10 cellular contexts compared by ENCODE assay signal in the genomic region with DNA sequence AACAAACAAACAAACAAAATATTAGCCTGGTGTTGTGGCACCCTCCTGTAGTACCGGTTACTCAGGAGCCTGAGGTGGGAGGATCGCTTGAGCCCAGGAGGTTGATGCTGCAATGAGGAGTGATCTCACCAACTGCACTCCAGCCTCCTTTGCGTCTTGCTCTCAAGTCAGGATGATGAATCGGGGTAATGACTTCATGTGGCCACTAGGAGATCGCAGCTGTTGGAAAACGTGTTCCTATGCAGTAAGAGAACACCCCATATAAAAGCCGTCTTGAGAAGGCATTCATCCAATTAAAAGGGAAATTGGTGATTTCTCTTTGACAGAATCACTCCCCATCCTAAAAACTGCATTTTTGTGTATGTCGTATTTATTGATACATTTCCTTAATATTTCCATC. TPM values are rescaled to one million over a fixed set of nuclear protein-coding genes. Genes with fewer than 3 reads are reported as not detected.
DNase-seq lines count a peak whose midpoint lies in the region; ATAC-seq lines count a peak whose summit lies in the region.
"Had no signal": no experiment of that assay in that cellular context is flagged by ENCODE, and none has a peak within 500 bp of the region (broad histone marks: within the 10 kb centered on the region; RNA-seq: fewer than 3 reads in every experiment).

No MANE protein-coding gene starts in this region.

- peak; percentile 5 for DNase-seq in CD1c-positive myeloid dendritic cell (ENCODE audit: extremely low spot score)
- DNase-seq in H4 (ENCODE audit: low spot score): peak; percentile 33
- peak; percentile 6 to 42 for DNase-seq in SJCRH30
- peak; percentile 56 for DNase-seq in islet precursor cell
- no peak for DNase-seq in Right ventricle myocardium inferior (ENCODE audit: missing footprints)
- DNase-seq in AML-193 (lab: John Stamatoyannopoulos, UW): no peak
- DNase-seq: activated T-cell treated with anti-CD3 and anti-CD28 coated beads, Interleukin-2, amount 50 U/mL, for 48 hours; naive B cell had no signal

- H3K27me3 ChIP-seq in SJCRH30: no peaks in the 10 kb centered on the region

- no peaks in the 10 kb centered on the region for H3K36me3 ChIP-seq in SJCRH30

- no peaks in the 10 kb centered on the region for H3K9me3 ChIP-seq in SJCRH30 (replicated peaks)

- no peaks in the 10 kb centered on the region for H3K4me1 ChIP-seq in SJCRH30

- no peak overlapping the region for H3K27ac ChIP-seq in SJCRH30

- intact Hi-C loops in Right ventricle myocardium inferior (cut with DNase I): no loop called here

- ATAC-seq in GM18873 (IDR thresholded peaks at IDR 0.05; ENCODE audit: low FRiP score, unreplicated experiment): no peak
- ATAC-seq in GM21447 (IDR thresholded peaks at IDR 0.05; ENCODE audit: unreplicated experiment): no peak
- no peak for ATAC-seq in Right ventricle myocardium inferior

- H3K4me3 ChIP-seq in SJCRH30: no peak overlapping the region

RNA-seq across cellular contexts. Expression of a gene that starts 6.9 kb away (rescaled TPM):
- 0.66 and 17.5 TPM in 2 replicates for total RNA-seq in H4 (2014; rRNA removed; shearing (Covaris generic))
- 1.5 and 2.1 TPM in 2 replicates for total RNA-seq in SJCRH30 (2014; rRNA removed; shearing (Covaris generic))
- total RNA-seq in Right ventricle myocardium inferior: 0.41 TPM

RNA-seq across cellular contexts. Expression of a gene that starts 10.7 kb away (rescaled TPM):
- total RNA-seq in H4 (2014; rRNA removed; shearing (Covaris generic)): not detected in 2 replicates
- not detected in 2 replicates for total RNA-seq in SJCRH30 (2014; rRNA removed; shearing (Covaris generic))
- not detected for total RNA-seq in Right ventricle myocardium inferior

Comparison
In these comparisons a context has a peak if more than half of its experiments do, and no peak if none do; other contexts are left out.
1. DNase-seq: peak in CD1c-positive myeloid dendritic cell (single experiment), H4 (single experiment), SJCRH30 (2 of 2) and islet precursor cell (single experiment); none in Right ventricle myocardium inferior (single experiment) and AML-193 (0 of 2).